ENCODE assay signal across 9 cellular contexts in genomic region chr17:17591408-17592265, GRCh38.
DNase-seq lines count a peak whose midpoint lies in the region; ATAC-seq, FAIRE-seq and TF ChIP-seq lines count a peak whose summit lies in the region.
"Had no signal": no experiment of that assay in that cellular context is flagged by ENCODE, and none has a peak within 500 bp of the region (broad histone marks: within the 10 kb centered on the region; RNA-seq: fewer than 3 reads in every experiment).

PEMT (minus strand) TSS chr17:17591708; CDS start chr17:17591626, 82 bp downstream.

- no peaks in the 10 kb centered on the region for H3K9me3 Mint-ChIP-seq in central memory CD8-positive, alpha-beta T cell

- H3K4me3 Mint-ChIP-seq in central memory CD8-positive, alpha-beta T cell, result peak within 1 kb of the TSS; percentile 88

- no peaks in the 10 kb centered on the region for H3K27me3 Mint-ChIP-seq in central memory CD8-positive, alpha-beta T cell

- H3K36me3 Mint-ChIP-seq in central memory CD8-positive, alpha-beta T cell (ENCODE audit: insufficient read depth), result peaks cover 2% of the 10 kb centered on the region

- no peak for TF ChIP-seq CTCF in AG09309 (IDR thresholded peaks at IDR 0.05; ENCODE audit: control insufficient read depth, insufficient read depth, low read depth, low read length, missing control alignments)

- peak within 1 kb of the TSS; percentile 81 for H3K4me3 ChIP-seq in AG09309 (ENCODE audit: control insufficient read depth, low read depth, low read length)

- peak; percentile 13 for FAIRE-seq in islet of Langerhans (lab: Jason Lieb, UNC)
- FAIRE-seq: colon had no signal

- DNase-seq in AG09309 (ENCODE audit: low read depth), result peak; percentile 95
- DNase-seq in NCI-H446 (lab: John Stamatoyannopoulos, UW), result peak; percentile 91 to 97
- DNase-seq in activated CD4-positive, CD25-positive, alpha-beta regulatory T cell treated with anti-CD3 and anti-CD28 coated beads, Interleukin-2, amount 50 U/mL, for 16 hours (ENCODE audit: low read depth, low spot score), result peak; percentile 90
- DNase-seq in central memory CD8-positive, alpha-beta T cell (ENCODE audit: low spot score in 2 of 2), result peak; percentile 84 to 89
- DNase-seq in stimulated activated CD4-positive, alpha-beta T cell treated with anti-CD3 and anti-CD28 coated beads, Interleukin-12 subunit alpha, Interleukin-12 subunit beta, amount 100 ng/mL, for 4 hours, result peak; percentile 86

- peak within 1 kb of the TSS; percentile 80 for H3K27ac Mint-ChIP-seq in central memory CD8-positive, alpha-beta T cell (ENCODE audit: low read depth)

- H3K4me1 Mint-ChIP-seq in central memory CD8-positive, alpha-beta T cell, result peaks cover 19% of the 10 kb centered on the region

- ATAC-seq in GM19025 (IDR thresholded peaks at IDR 0.05; ENCODE audit: low read depth, unreplicated experiment) (peak; percentile 94), HG03342 (IDR thresholded peaks at IDR 0.05; ENCODE audit: unreplicated experiment) (peak; percentile 93)
- ATAC-seq in central memory CD8-positive, alpha-beta T cell (replicated peaks; ENCODE audit: extremely low read depth, poor library complexity, severe bottlenecking), result peak; percentile 97

Comparison
In these comparisons a context has a peak if more than half of its experiments do, and no peak if none do; other contexts are left out.
1. Peak in every context shown above with its lines: DNase-seq, ATAC-seq and H3K4me3 ChIP-seq.